7 cellular contexts compared by ENCODE assay signal in genomic region chr3:168467085-168467714, GRCh38.
DNase-seq lines count a peak whose midpoint lies in the region; ATAC-seq and TF ChIP-seq lines count a peak whose summit lies in the region.

No MANE protein-coding gene starts in this region.

- no peak overlapping the region for H2BK12ac ChIP-seq in neuronal stem cell (ENCODE audit: low read length)

- no peaks in the 10 kb centered on the region for H3K36me3 ChIP-seq in neuronal stem cell (replicated peaks in 1 of 2; ENCODE audit: control insufficient read depth in 2 of 2, insufficient read depth in 2 of 2, low read length in 2 of 2)

- H3K9ac ChIP-seq in neuronal stem cell (ENCODE audit: low read depth, low read length, poor library complexity): no peak overlapping the region

- H3K14ac ChIP-seq in neuronal stem cell (ENCODE audit: low read length): no peak overlapping the region

- no peak overlapping the region for H3K4me2 ChIP-seq in neuronal stem cell (ENCODE audit: insufficient read depth, low read length, poor library complexity, severe bottlenecking)

- H3K4me3 ChIP-seq in epithelial cell of esophagus (ENCODE audit: low read length): no peak overlapping the region
- H3K4me3 ChIP-seq in neuronal stem cell (ENCODE audit: low read length in 2 of 2): no peak overlapping the region

- no peak overlapping the region for H2BK120ac ChIP-seq in neuronal stem cell (ENCODE audit: low read depth, low read length)

- peak; percentile 40 for DNase-seq in NCI-H2081 treated with DMSO at 0.1 percent for 48 hours (lab: John Stamatoyannopoulos, UW)
- peak; percentile 27 for DNase-seq in epithelial cell of esophagus (ENCODE audit: low read depth)
- DNase-seq in neuronal stem cell (ENCODE audit: low spot score): peak; percentile 17
- DNase-seq in activated T-cell treated with anti-CD3 and anti-CD28 coated beads, Interleukin-2, amount 50 U/mL, for 48 hours: no peak
- DNase-seq in SKM-1 (lab: John Stamatoyannopoulos, UW; ENCODE audit: unreplicated experiment): no peak

- peaks cover 2 to 22% of the 10 kb centered on the region in 2 donors for H3K9me3 ChIP-seq in neuronal stem cell (replicated peaks in 1 of 2; ENCODE audit: control insufficient read depth in 2 of 2, insufficient read depth in 1 of 2, low read depth in 1 of 2, low read length in 2 of 2)

- H2AK5ac ChIP-seq in neuronal stem cell (ENCODE audit: low read depth, low read length): no peak overlapping the region

- no peaks in the 10 kb centered on the region for H3K27me3 ChIP-seq in neuronal stem cell (ENCODE audit: control insufficient read depth in 3 of 3, insufficient read depth in 3 of 3, low read depth in 1 of 3, low read length in 3 of 3)

- no peak overlapping the region for H3K18ac ChIP-seq in neuronal stem cell (ENCODE audit: low read length)

- no peaks in the 10 kb centered on the region for H3K79me1 ChIP-seq in neuronal stem cell (ENCODE audit: low read depth, low read length)

- no CpG with 5 or more reads among the region's 6 CpGs for WGBS in neuronal stem cell (ENCODE audit: extremely low coverage in 2 of 2, insufficient read length in 2 of 2, insufficient replicate concordance in 1 of 2), 2 donors

- ATAC-seq in GM18519 (IDR thresholded peaks at IDR 0.05; ENCODE audit: low FRiP score, unreplicated experiment) (peak; percentile 54), HG02798 (IDR thresholded peaks at IDR 0.05; ENCODE audit: poor library complexity, unreplicated experiment) (peak; percentile 76)

- H2BK15ac ChIP-seq in neuronal stem cell (ENCODE audit: low read length): no peak overlapping the region

- no peak overlapping the region for H4K91ac ChIP-seq in neuronal stem cell (ENCODE audit: low read depth, low read length, poor library complexity)

- TF ChIP-seq CTCF in epithelial cell of esophagus (IDR thresholded peaks at IDR 0.05; ENCODE audit: insufficient read depth, low read depth, low read length, missing control alignments): peak; percentile 37

- H4K8ac ChIP-seq in neuronal stem cell (ENCODE audit: low read depth, low read length): no peak overlapping the region

- no peak overlapping the region for H2BK5ac ChIP-seq in neuronal stem cell (ENCODE audit: low read length)

- H3K27ac ChIP-seq in neuronal stem cell (replicated peaks; ENCODE audit: low read length): no peak overlapping the region

- H2AFZ ChIP-seq in neuronal stem cell (ENCODE audit: low read length): no peak overlapping the region

- H3K4me1 ChIP-seq in neuronal stem cell (ENCODE audit: control insufficient read depth in 2 of 2, insufficient read depth in 1 of 2, low read depth in 1 of 2, low read length in 2 of 2): peaks cover 4 to 7% of the 10 kb centered on the region in 2 donors

- no peak overlapping the region for H3K4ac ChIP-seq in neuronal stem cell (ENCODE audit: low read length)

- no peak overlapping the region for H3K23ac ChIP-seq in neuronal stem cell (ENCODE audit: low read depth, low read length, poor library complexity)

Comparison
In these comparisons a context has a peak if more than half of its experiments do, and no peak if none do; other contexts are left out.
1. DNase-seq: peak in NCI-H2081 treated with DMSO at 0.1 percent for 48 hours (single experiment), epithelial cell of esophagus (single experiment) and neuronal stem cell (single experiment); none in activated T-cell treated with anti-CD3 and anti-CD28 coated beads, Interleukin-2, amount 50 U/mL, for 48 hours (0 of 2) and SKM-1 (single experiment).